In the genomic region with DNA sequence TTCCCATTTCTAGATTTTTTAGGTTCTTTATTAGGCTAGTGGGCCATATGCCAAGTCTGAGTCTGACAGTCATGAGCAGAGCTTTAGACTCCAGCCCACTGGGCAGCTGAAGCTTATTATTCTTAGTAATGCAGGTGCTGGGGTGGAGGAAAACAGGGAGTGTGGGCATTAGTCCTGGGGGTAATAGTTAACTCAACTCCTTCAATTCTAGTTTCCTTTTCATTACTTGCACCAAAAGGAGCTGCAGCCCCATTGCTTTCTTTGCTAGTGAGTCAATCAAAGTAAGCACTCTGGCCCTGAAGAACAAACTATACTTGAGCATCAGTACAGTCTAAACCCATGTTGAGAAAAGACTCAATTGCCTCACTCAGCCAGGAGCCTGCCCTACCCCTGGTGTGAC, we compare ENCODE assay signal across 20 cellular contexts.
DNase-seq lines count a peak whose midpoint lies in the region; ATAC-seq lines count a peak whose summit lies in the region.
"Had no signal": no experiment of that assay in that cellular context is flagged by ENCODE, and none has a peak within 500 bp of the region (broad histone marks: within the 10 kb centered on the region; RNA-seq: fewer than 3 reads in every experiment).

No MANE protein-coding gene starts in this region.

- no peaks in the 10 kb centered on the region for H3K9me3 Mint-ChIP-seq in activated T-cell treated with anti-CD3 and anti-CD28 coated beads, Interleukin-2, amount 50 U/mL, for 24 hours
- H3K9me3 Mint-ChIP-seq: activated CD4-positive, alpha-beta memory T cell treated with anti-CD3 and anti-CD28 coated beads for 36 hours; brain; T-helper 1 cell treated with Interleukin-12 subunit alpha and Interleukin-12 subunit beta and Interleukin-4 antibody, amounts not matched to agents 30 μg/mL and 1 μg/mL, for 36 hours had no signal

- H3K27ac Mint-ChIP-seq in activated T-cell treated with anti-CD3 and anti-CD28 coated beads, Interleukin-2, amount 50 U/mL, for 24 hours: no peak overlapping the region
- H3K27ac Mint-ChIP-seq: activated CD4-positive, alpha-beta memory T cell treated with anti-CD3 and anti-CD28 coated beads for 36 hours; activated naive CD8-positive, alpha-beta T cell; activated T-cell treated with anti-CD3 and anti-CD28 coated beads, Interleukin-2, amount 50 U/mL, for 72 hours; brain; naive thymus-derived CD4-positive, alpha-beta T cell; T-helper 1 cell treated with Interleukin-12 subunit alpha and Interleukin-12 subunit beta and Interleukin-4 antibody, amounts not matched to agents 30 μg/mL and 1 μg/mL, for 36 hours had no signal

- no peak for DNase-seq in activated T-cell treated with anti-CD3 and anti-CD28 coated beads for 4 hours
- DNase-seq in GM19240 (ENCODE audit: insufficient read length, low spot score): no peak
- DNase-seq in activated T-cell treated with anti-CD3 and anti-CD28 coated beads, Interleukin-2, amount 50 U/mL, for 24 hours: no peak
- DNase-seq: activated CD4-positive, alpha-beta memory T cell treated with anti-CD3 and anti-CD28 coated beads for 36 hours; activated T-cell treated with anti-CD3 and anti-CD28 coated beads, Interleukin-2, amount 50 U/mL, for 72 hours; colonic mucosa; Karpas-422; naive thymus-derived CD4-positive, alpha-beta T cell; NCI-H1105; NCI-H524 treated with DMSO at 0.1 percent for 48 hours; ovary; stimulated activated CD4-positive, alpha-beta T cell treated with anti-CD3 and anti-CD28 coated beads, Interleukin-2, amount 100 ng/mL, for 48 hours had no signal

- no peaks in the 10 kb centered on the region for H3K36me3 Mint-ChIP-seq in activated T-cell treated with anti-CD3 and anti-CD28 coated beads, Interleukin-2, amount 50 U/mL, for 24 hours (ENCODE audit: low read depth)
- H3K36me3 Mint-ChIP-seq: activated CD4-positive, alpha-beta memory T cell treated with anti-CD3 and anti-CD28 coated beads for 36 hours; brain had no signal

- ATAC-seq in GM19397 (IDR thresholded peaks at IDR 0.05; ENCODE audit: unreplicated experiment): peak; percentile 52
- peak; percentile 43 for ATAC-seq in HG02938 (IDR thresholded peaks at IDR 0.05; ENCODE audit: unreplicated experiment)
- ATAC-seq in HG03457 (IDR thresholded peaks at IDR 0.05; ENCODE audit: unreplicated experiment): peak; percentile 85
- no peak for ATAC-seq in HG03039 (IDR thresholded peaks at IDR 0.05; ENCODE audit: unreplicated experiment)
- ATAC-seq: activated T-cell treated with anti-CD3 and anti-CD28 coated beads, Interleukin-2, amount 50 U/mL, for 72 hours; naive thymus-derived CD4-positive, alpha-beta T cell; Right ventricle myocardium inferior had no signal

- H3K4me3 Mint-ChIP-seq in activated T-cell treated with anti-CD3 and anti-CD28 coated beads, Interleukin-2, amount 50 U/mL, for 24 hours: no peak overlapping the region
- H3K4me3 Mint-ChIP-seq: activated CD4-positive, alpha-beta memory T cell treated with anti-CD3 and anti-CD28 coated beads for 36 hours; activated naive CD8-positive, alpha-beta T cell; brain; naive thymus-derived CD4-positive, alpha-beta T cell; T-helper 1 cell treated with Interleukin-12 subunit alpha and Interleukin-12 subunit beta and Interleukin-4 antibody, amounts not matched to agents 30 μg/mL and 1 μg/mL, for 36 hours had no signal

- H3K4me1 Mint-ChIP-seq in activated T-cell treated with anti-CD3 and anti-CD28 coated beads, Interleukin-2, amount 50 U/mL, for 24 hours (ENCODE audit: low read depth): peaks cover 14% of the 10 kb centered on the region

- H3K27me3 Mint-ChIP-seq in activated T-cell treated with anti-CD3 and anti-CD28 coated beads, Interleukin-2, amount 50 U/mL, for 24 hours: no peaks in the 10 kb centered on the region
- H3K27me3 Mint-ChIP-seq: activated CD4-positive, alpha-beta memory T cell treated with anti-CD3 and anti-CD28 coated beads for 36 hours; activated naive CD8-positive, alpha-beta T cell; naive thymus-derived CD4-positive, alpha-beta T cell had no signal
